In the genomic region with DNA sequence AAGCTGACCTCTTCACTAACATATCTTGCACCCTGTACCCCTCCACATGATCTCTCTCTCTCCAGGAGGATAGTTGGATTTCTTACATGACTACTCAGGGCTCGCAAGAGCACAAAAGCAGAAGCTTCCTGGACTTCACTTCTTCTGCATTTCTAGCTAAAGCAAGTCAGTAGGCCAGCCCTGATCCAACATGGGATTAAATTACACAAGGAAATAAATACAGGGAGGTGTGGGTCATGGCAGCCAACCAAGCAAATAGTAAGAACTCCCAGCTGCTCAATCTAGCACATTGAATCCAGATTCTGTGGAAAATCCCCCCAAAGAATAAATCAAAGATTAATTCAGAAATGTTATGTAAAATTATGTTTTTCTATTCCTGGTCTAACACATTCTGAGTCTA, we compare ENCODE assay signal across 23 cellular contexts. TPM values are rescaled to one million over a fixed set of nuclear protein-coding genes. Genes with fewer than 3 reads are reported as not detected.
DNase-seq lines count a peak whose midpoint lies in the region; ATAC-seq and TF ChIP-seq lines count a peak whose summit lies in the region.
"Had no signal": no experiment of that assay in that cellular context is flagged by ENCODE, and none has a peak within 500 bp of the region (broad histone marks: within the 10 kb centered on the region; RNA-seq: fewer than 3 reads in every experiment).

No MANE protein-coding gene starts in this region.

- H3K27me3 Mint-ChIP-seq in nephron (ENCODE audit: low read depth): peaks cover 8% of the 10 kb centered on the region

- TF ChIP-seq POLR2A in esophagus muscularis mucosa (IDR thresholded peaks at IDR 0.05; ENCODE audit: low read depth): no peak

- no peaks in the 10 kb centered on the region for H3K36me3 ChIP-seq in esophagus muscularis mucosa
- H3K36me3 ChIP-seq: BLaER1 had no signal

- no peak overlapping the region for H3K4me3 ChIP-seq in esophagus muscularis mucosa
- H3K4me3 ChIP-seq: A549, BLaER1, GM12878 had no signal

- H3K9me3 Mint-ChIP-seq in nephron: peaks cover 19% of the 10 kb centered on the region

- peaks cover 0 to 25% (median 0%) of the 10 kb centered on the region in 4 donors for H3K27me3 ChIP-seq in esophagus muscularis mucosa
- H3K27me3 ChIP-seq: BLaER1 had no signal

- no peak overlapping the region for H3K4me3 Mint-ChIP-seq in nephron
- H3K4me3 Mint-ChIP-seq: CD8-positive, alpha-beta T cell; HFFc6 had no signal

- no peak for TF ChIP-seq EP300 in esophagus muscularis mucosa (IDR thresholded peaks at IDR 0.05)

- H3K4me1 ChIP-seq in esophagus muscularis mucosa: no peaks in the 10 kb centered on the region
- H3K4me1 ChIP-seq: A549, BLaER1 had no signal

- no peak for ATAC-seq in HG03432 (IDR thresholded peaks at IDR 0.05; ENCODE audit: unreplicated experiment)
- ATAC-seq: A549; CD8-positive, alpha-beta T cell; GM12878; HCT116; HepG2 had no signal

- peak; percentile 23 for DNase-seq in NCI-H1092 treated with DMSO at 0.1 percent for 48 hours (lab: John Stamatoyannopoulos, UW)
- DNase-seq in NCI-H1092 (lab: John Stamatoyannopoulos, UW): no peak
- peak; percentile 78 for DNase-seq in esophagus muscularis mucosa (ENCODE audit: extremely low spot score)
- DNase-seq in NCI-H1930 (lab: John Stamatoyannopoulos, UW): no peak
- no peak for DNase-seq in DMS153 (lab: John Stamatoyannopoulos, UW)
- DNase-seq: AML-193; Calu3; CD8-positive, alpha-beta T cell; DMS53; DND-41; EL; GOT3; H7; HFFc6 had no signal

- intact Hi-C loops in esophagus muscularis mucosa (cut with DNase I): no loop called here

- TF ChIP-seq CTCF in C4-2B (conservative IDR thresholded peaks at IDR 0.05) (no peak), esophagus muscularis mucosa (IDR thresholded peaks at IDR 0.05) (no peak), nephron (IDR thresholded peaks at IDR 0.05; ENCODE audit: unreplicated experiment in 3 of 3) (no peak)

- H3K27ac ChIP-seq in C4-2B (peak overlapping the region; percentile 50), esophagus muscularis mucosa (replicated peaks in 1 of 4) (no peak overlapping the region)
- H3K27ac ChIP-seq: 22Rv1, A549, BLaER1 had no signal

- H3K4me1 Mint-ChIP-seq in nephron: peaks cover 19% of the 10 kb centered on the region

- H3K9me3 ChIP-seq in esophagus muscularis mucosa: peaks cover 0 to 27% (median 20%) of the 10 kb centered on the region in 4 donors

- 64% methylated on average over 1 of the region's 1 CpG for WGBS in esophagus muscularis mucosa

- peaks cover 7% of the 10 kb centered on the region for H3K36me3 Mint-ChIP-seq in nephron (ENCODE audit: low read depth)
- H3K36me3 Mint-ChIP-seq: CD8-positive, alpha-beta T cell had no signal

- peak overlapping the region in 2 of 3 experiments; percentile 32 to 64 for H3K27ac Mint-ChIP-seq in nephron
- H3K27ac Mint-ChIP-seq: CD8-positive, alpha-beta T cell; HFFc6 had no signal

RNA-seq across cellular contexts. Expression of a gene that starts 33.3 kb away (rescaled TPM):
- not detected for total RNA-seq in esophagus muscularis mucosa
- total RNA-seq: CD8-positive, alpha-beta T cell; GM12878; HFFc6 had no signal

Comparison
In these comparisons a context has a peak if more than half of its experiments do, and no peak if none do; other contexts are left out.
1. DNase-seq: peak in NCI-H1092 treated with DMSO at 0.1 percent for 48 hours (single experiment) and esophagus muscularis mucosa (single experiment); none in NCI-H1092 (single experiment), NCI-H1930 (0 of 2) and DMS153 (single experiment).